In genomic region chr12:105106621-105107020, GRCh38 we compare ENCODE assay signal across 9 cellular contexts. TPM values are rescaled to one million over a fixed set of nuclear protein-coding genes. Genes with fewer than 3 reads are reported as not detected.
A peak's percentile ranks its signal among the peaks of the same experiment; 100 is the strongest.
DNase-seq lines count a peak whose midpoint lies in the region; ATAC-seq, FAIRE-seq and TF ChIP-seq lines count a peak whose summit lies in the region.
"Had no signal": no experiment of that assay in that cellular context is flagged by ENCODE, and none has a peak within 500 bp of the region (broad histone marks: within the 10 kb centered on the region; RNA-seq: fewer than 3 reads in every experiment).

No MANE protein-coding gene starts in this region.

- H3K36me3 ChIP-seq in keratinocyte (ENCODE audit: control insufficient read depth in 2 of 2, extremely low read depth in 1 of 2, insufficient read depth in 2 of 2, low read length in 2 of 2): peaks cover 0 to 3% of the 10 kb centered on the region in 2 experiments

- H3K27ac ChIP-seq in keratinocyte (ENCODE audit: control insufficient read depth, insufficient read depth, low read length): peak overlapping the region; percentile 92
- peak overlapping the region; percentile 81 for H3K27ac ChIP-seq in temporal lobe (ENCODE audit: low read depth, low read length)

- peaks cover 29% of the 10 kb centered on the region for H3K27me3 Mint-ChIP-seq in activated CD8-positive, alpha-beta memory T cell treated with anti-CD3 and anti-CD28 coated beads, Interleukin-2, amount 10 ng/mL, durations not matched to agents 7 days and 5 days
- peaks cover 17% of the 10 kb centered on the region for H3K27me3 Mint-ChIP-seq in activated CD8-positive, alpha-beta T cell treated with anti-CD3 and anti-CD28 coated beads for 36 hours

- H2AFZ ChIP-seq in keratinocyte (ENCODE audit: control insufficient read depth, low read length): peak overlapping the region; percentile 99

- H3K4me3 Mint-ChIP-seq in activated CD8-positive, alpha-beta memory T cell treated with anti-CD3 and anti-CD28 coated beads, Interleukin-2, amount 10 ng/mL, durations not matched to agents 7 days and 5 days: peak overlapping the region; percentile 91
- peak overlapping the region; percentile 95 for H3K4me3 Mint-ChIP-seq in activated CD8-positive, alpha-beta T cell treated with anti-CD3 and anti-CD28 coated beads for 36 hours

- H3K79me2 ChIP-seq in keratinocyte (ENCODE audit: control insufficient read depth, insufficient read depth, low read length): peaks cover 40% of the 10 kb centered on the region

- POLR2A ChIA-PET in activated CD8-positive, alpha-beta T cell treated with anti-CD3 and anti-CD28 coated beads for 36 hours (lab: Charles Lee): no interaction called here

- peak overlapping the region; percentile 94 to 100 (median 97) for H3K4me3 ChIP-seq in keratinocyte (ENCODE audit: control insufficient read depth in 2 of 3, extremely low read depth in 1 of 3, insufficient read depth in 2 of 3, low read depth in 1 of 3, low read length in 3 of 3)

- peak overlapping the region; percentile 99 for H3K4me2 ChIP-seq in keratinocyte (ENCODE audit: control insufficient read depth, extremely low read depth, insufficient read depth, low read depth, low read length)

- peaks cover 9% of the 10 kb centered on the region for H3K36me3 Mint-ChIP-seq in activated CD8-positive, alpha-beta memory T cell treated with anti-CD3 and anti-CD28 coated beads, Interleukin-2, amount 10 ng/mL, durations not matched to agents 7 days and 5 days
- peaks cover 2% of the 10 kb centered on the region for H3K36me3 Mint-ChIP-seq in activated CD8-positive, alpha-beta T cell treated with anti-CD3 and anti-CD28 coated beads for 36 hours (ENCODE audit: low read depth)

- peaks cover 17% of the 10 kb centered on the region for H3K4me1 ChIP-seq in keratinocyte (ENCODE audit: control insufficient read depth, extremely low read depth, insufficient read depth, low read length)

- no peak for DNase-seq in activated CD8-positive, alpha-beta memory T cell treated with anti-CD3 and anti-CD28 coated beads, Interleukin-2, amount 10 ng/mL, durations not matched to agents 7 days and 5 days
- DNase-seq in activated CD8-positive, alpha-beta memory T cell treated with anti-CD3 and anti-CD28 coated beads for 24 hours: no peak
- no peak for DNase-seq in activated CD8-positive, alpha-beta T cell treated with anti-CD3 and anti-CD28 coated beads for 36 hours
- DNase-seq in keratinocyte (ENCODE audit: low read depth, low spot score) (no peak), amygdala (lab: John Stamatoyannopoulos, UW) (no peak), NCI-H446 treated with DMSO at 0.1 percent for 48 hours (lab: John Stamatoyannopoulos, UW) (no peak)
- no peak for DNase-seq in effector CD8-positive, alpha-beta T cell (lab: John Stamatoyannopoulos, UW)
- DNase-seq: NCI-H1092 had no signal

- no peaks in the 10 kb centered on the region for H3K27me3 ChIP-seq in keratinocyte (ENCODE audit: control insufficient read depth, extremely low read depth, insufficient read depth, low read length)

- peaks cover 27% of the 10 kb centered on the region for H3K4me1 Mint-ChIP-seq in activated CD8-positive, alpha-beta memory T cell treated with anti-CD3 and anti-CD28 coated beads, Interleukin-2, amount 10 ng/mL, durations not matched to agents 7 days and 5 days
- peaks cover 25% of the 10 kb centered on the region for H3K4me1 Mint-ChIP-seq in activated CD8-positive, alpha-beta T cell treated with anti-CD3 and anti-CD28 coated beads for 36 hours (ENCODE audit: low read depth)

- peak overlapping the region; percentile 97 for H3K9ac ChIP-seq in keratinocyte (ENCODE audit: control insufficient read depth, extremely low read depth, insufficient read depth, low read length)

- H3K9me3 Mint-ChIP-seq in activated CD8-positive, alpha-beta memory T cell treated with anti-CD3 and anti-CD28 coated beads, Interleukin-2, amount 10 ng/mL, durations not matched to agents 7 days and 5 days (ENCODE audit: low read depth): peaks cover 3% of the 10 kb centered on the region
- H3K9me3 Mint-ChIP-seq in activated CD8-positive, alpha-beta T cell treated with anti-CD3 and anti-CD28 coated beads for 36 hours: peaks cover 4% of the 10 kb centered on the region

- no peaks in the 10 kb centered on the region for H3K9me3 ChIP-seq in keratinocyte (ENCODE audit: control insufficient read depth, low read depth, low read length)

- FAIRE-seq in keratinocyte (lab: Jason Lieb, UNC): no peak

- no peaks in the 10 kb centered on the region for H4K20me1 ChIP-seq in keratinocyte (ENCODE audit: control insufficient read depth, extremely low read depth, insufficient read depth, low read length)

- no peak overlapping the region for H3K27ac Mint-ChIP-seq in activated CD8-positive, alpha-beta memory T cell treated with anti-CD3 and anti-CD28 coated beads, Interleukin-2, amount 10 ng/mL, durations not matched to agents 7 days and 5 days
- H3K27ac Mint-ChIP-seq in activated CD8-positive, alpha-beta T cell treated with anti-CD3 and anti-CD28 coated beads for 36 hours: peak overlapping the region; percentile 94

- CTCF ChIA-PET in activated CD8-positive, alpha-beta memory T cell treated with anti-CD3 and anti-CD28 coated beads, Interleukin-2, amount 10 ng/mL, durations not matched to agents 7 days and 5 days (lab: Charles Lee): no interaction called here
- CTCF ChIA-PET in activated CD8-positive, alpha-beta T cell treated with anti-CD3 and anti-CD28 coated beads for 36 hours (lab: Charles Lee): interaction anchor here (1.4 kb wide), 1 partner anchor 725 kb away, joined by 3 read pairs; no protein-coding TSS in a partner anchor

- no peak for TF ChIP-seq CTCF in activated CD8-positive, alpha-beta T cell treated with anti-CD3 and anti-CD28 coated beads for 36 hours (IDR thresholded peaks at IDR 0.05)
- no peak for TF ChIP-seq CTCF in keratinocyte (optimal IDR thresholded peaks at IDR 0.05 in 1 of 3, IDR thresholded peaks at IDR 0.05 in 1 of 3, conservative IDR thresholded peaks at IDR 0.05 in 1 of 3; ENCODE audit: extremely low read depth in 1 of 3, insufficient read depth in 2 of 3, low read length in 3 of 3)

- no peak for ATAC-seq in activated CD8-positive, alpha-beta memory T cell treated with anti-CD3 and anti-CD28 coated beads, Interleukin-2, amount 10 ng/mL, durations not matched to agents 7 days and 5 days
- ATAC-seq in activated CD8-positive, alpha-beta T cell treated with anti-CD3 and anti-CD28 coated beads for 36 hours: no peak

- H3K9me1 ChIP-seq in keratinocyte (ENCODE audit: control insufficient read depth, extremely low read depth, insufficient read depth, low read length): no peaks in the 10 kb centered on the region

- intact Hi-C loops in activated CD8-positive, alpha-beta T cell treated with anti-CD3 and anti-CD28 coated beads for 36 hours (cut with micrococcal nuclease): loop anchor here (5.0 kb wide), 1 partner anchor 131 kb away; the partner anchor contains the start of gene APPL2

- dilution Hi-C loops in keratinocyte (cut with MboI; ENCODE audit: extremely low pct_ligation_motif_present, low sequenced_read_pairs): no loop called here

RNA-seq across cellular contexts. Expression of gene WASHC4, which starts 0.9 kb away (rescaled TPM):
- total RNA-seq in activated CD8-positive, alpha-beta memory T cell treated with anti-CD3 and anti-CD28 coated beads, Interleukin-2, amount 10 ng/mL, durations not matched to agents 7 days and 5 days: 10 to 100 TPM; 40.1 to 45.6 TPM
- 10 to 100 TPM; 28.7 to 29.2 TPM for total RNA-seq in activated CD8-positive, alpha-beta T cell treated with anti-CD3 and anti-CD28 coated beads for 36 hours
- 32.4 to 58.1 TPM (median 42.0 TPM) in 3 replicates for polyA plus RNA-seq in keratinocyte
- 133 TPM for polyA plus RNA-seq in keratinocyte (2011; ENCODE audit: low read depth)
- 15.6 and 38.8 TPM in 2 replicates for polyA plus RNA-seq in keratinocyte (2011; cell fraction: cytosol; rRNA removed)
- 43.8 and 66.8 TPM in 2 replicates for polyA plus RNA-seq in keratinocyte (2011; cell fraction: nucleus; rRNA removed)
- polyA plus RNA-seq in keratinocyte (2012; ENCODE audit: low replicate concordance): 21.1 and 26.7 TPM in 2 replicates
- 12.1 to 76.6 TPM (median 45.0 TPM) in 3 replicates for polyA minus RNA-seq in keratinocyte
- 42.2 TPM for polyA minus RNA-seq in keratinocyte (2011; cell fraction: cytosol; rRNA and poly(A)+ RNA removed)
- polyA minus RNA-seq in keratinocyte (2011; cell fraction: nucleus; rRNA and poly(A)+ RNA removed): 79.6 and 138 TPM in 2 replicates
- total RNA-seq in temporal lobe: 70.3 TPM

RNA-seq across cellular contexts. Expression of gene ALDH1L2, which starts 22.4 kb away (rescaled TPM):
- 1 to 10 TPM in 1 of 2 experiments, under 1 TPM in 1; 0.70 to 1.3 TPM for total RNA-seq in activated CD8-positive, alpha-beta memory T cell treated with anti-CD3 and anti-CD28 coated beads, Interleukin-2, amount 10 ng/mL, durations not matched to agents 7 days and 5 days
- 1 to 10 TPM; 5.7 to 7.8 TPM for total RNA-seq in activated CD8-positive, alpha-beta T cell treated with anti-CD3 and anti-CD28 coated beads for 36 hours
- 0.90 to 1.8 TPM (median 1.5 TPM) in 3 replicates for polyA plus RNA-seq in keratinocyte
- polyA plus RNA-seq in keratinocyte (2011; ENCODE audit: low read depth): 2.5 TPM
- polyA plus RNA-seq in keratinocyte (2011; cell fraction: cytosol; rRNA removed): 0.79 and 2.0 TPM in 2 replicates
- polyA plus RNA-seq in keratinocyte (2011; cell fraction: nucleus; rRNA removed): 2.9 and 3.5 TPM in 2 replicates
- polyA plus RNA-seq in keratinocyte (2012; ENCODE audit: low replicate concordance): 0.87 and 1.4 TPM in 2 replicates
- 0.49 to 2.3 TPM (median 0.79 TPM) in 3 replicates for polyA minus RNA-seq in keratinocyte
- polyA minus RNA-seq in keratinocyte (2011; cell fraction: cytosol; rRNA and poly(A)+ RNA removed): 1.7 TPM
- polyA minus RNA-seq in keratinocyte (2011; cell fraction: nucleus; rRNA and poly(A)+ RNA removed): 2.7 and 3.4 TPM in 2 replicates
- total RNA-seq in temporal lobe: 6.4 TPM
